In the genomic region with DNA sequence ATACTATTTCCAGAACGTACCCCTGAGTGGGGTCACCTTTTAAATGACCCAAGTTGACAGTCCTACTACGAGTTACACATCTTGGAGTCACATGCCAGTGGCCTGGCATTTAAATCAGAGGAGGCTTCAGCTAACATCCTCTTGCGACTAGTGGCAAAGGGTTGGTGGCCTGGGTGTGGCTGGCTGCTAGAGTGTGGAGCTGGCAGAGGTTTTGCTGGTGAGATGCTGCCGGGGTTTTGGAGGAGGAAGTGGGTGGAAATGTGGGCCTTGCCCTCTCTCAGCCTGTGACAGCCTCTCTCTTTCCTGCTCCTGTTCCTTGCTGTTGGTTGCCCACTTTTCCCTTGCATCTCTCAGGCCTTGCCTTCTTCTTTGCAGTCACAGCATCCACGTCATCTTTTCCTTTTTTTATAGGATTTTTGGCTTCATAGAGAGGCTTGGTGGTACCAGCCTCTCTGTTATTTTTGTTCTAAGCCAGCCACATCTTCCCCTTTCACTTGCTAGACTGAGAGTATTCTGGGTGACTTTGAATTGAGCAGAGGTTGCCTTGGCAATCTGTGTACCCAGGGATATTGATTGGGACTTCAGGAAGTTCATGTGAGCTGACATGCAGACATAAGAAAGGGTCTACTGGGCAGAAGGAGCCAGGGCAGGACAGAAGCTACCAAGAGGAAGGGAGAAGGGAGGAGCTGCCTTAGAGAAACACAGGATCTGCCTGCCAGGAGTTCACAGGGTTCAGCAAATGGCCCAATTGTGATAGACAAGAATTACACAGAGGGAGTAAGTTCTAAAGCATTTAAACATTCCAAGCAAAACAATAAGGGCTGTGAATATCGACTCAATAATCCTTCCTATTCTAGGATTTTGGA, we compare ENCODE assay signal across 8 cellular contexts. TPM values are rescaled to one million over a fixed set of nuclear protein-coding genes. Genes with fewer than 3 reads are reported as not detected.
A peak's percentile ranks its signal among the peaks of the same experiment; 100 is the strongest.
DNase-seq lines count a peak whose midpoint lies in the region; ATAC-seq and TF ChIP-seq lines count a peak whose summit lies in the region.

No MANE protein-coding gene starts in this region.

- DNase-seq in SKM-1 (lab: John Stamatoyannopoulos, UW; ENCODE audit: unreplicated experiment) (peak; percentile 20), body of pancreas (peak in 2 of 4 donors; percentile 14 to 41), testis (no peak), mesenteric fat pad (ENCODE audit: low spot score) (no peak), SJCRH30 (no peak), HCEC 1CT (no peak)

- WGBS in body of pancreas, 2 donors, result 71% methylated on average over 6 of the region's 6 CpGs
- WGBS in testis, 2 donors, result 73 to 82% methylated on average over 5 to 6 of the region's 6 CpGs

- H3K9me3 ChIP-seq in body of pancreas (no peaks in the 10 kb centered on the region), testis (no peaks in the 10 kb centered on the region), SJCRH30 (replicated peaks) (no peaks in the 10 kb centered on the region)

- no peaks in the 10 kb centered on the region for H3K27me3 ChIP-seq in body of pancreas
- H3K27me3 ChIP-seq in testis, result no peaks in the 10 kb centered on the region
- H3K27me3 ChIP-seq in SJCRH30, result no peaks in the 10 kb centered on the region

- ATAC-seq in GM19452 (IDR thresholded peaks at IDR 0.05; ENCODE audit: unreplicated experiment) (peak; percentile 59), body of pancreas (peak; percentile 45)

- TF ChIP-seq POLR2A in body of pancreas (IDR thresholded peaks at IDR 0.05), result no peak
- no peak for TF ChIP-seq POLR2A in testis (IDR thresholded peaks at IDR 0.05)

- TF ChIP-seq CTCF in body of pancreas (IDR thresholded peaks at IDR 0.05), result no peak
- no peak for TF ChIP-seq CTCF in testis (IDR thresholded peaks at IDR 0.05)

- peak overlapping the region in 1 of 4 donors; percentile 37 for H3K27ac ChIP-seq in body of pancreas
- H3K27ac ChIP-seq in skin epidermis, result peak overlapping the region in 15 of 21 experiments; percentile 14 to 88 (median 56)
- H3K27ac ChIP-seq in testis, result peak overlapping the region in 1 of 2 donors; percentile 2
- H3K27ac ChIP-seq in SJCRH30, result no peak overlapping the region

- H3K4me3 ChIP-seq in body of pancreas (no peak overlapping the region), skin epidermis (no peak overlapping the region), testis (no peak overlapping the region), SJCRH30 (no peak overlapping the region)

- H3K4me1 ChIP-seq in body of pancreas (peaks cover 21% of the 10 kb centered on the region), testis (peaks cover 25% of the 10 kb centered on the region), SJCRH30 (peaks cover 10% of the 10 kb centered on the region)

- H3K36me3 ChIP-seq in body of pancreas (replicated peaks in 1 of 2; ENCODE audit: insufficient read depth in 1 of 2, low read depth in 2 of 2) (no peaks in the 10 kb centered on the region), testis (ENCODE audit: low read depth, missing control alignments) (no peaks in the 10 kb centered on the region), SJCRH30 (no peaks in the 10 kb centered on the region)

- intact Hi-C loops in body of pancreas (cut with DNase I), result no loop called here
- intact Hi-C loops in testis (cut with DNase I; ENCODE audit: low total_unique reads), result no loop called here

RNA-seq across cellular contexts. Expression of gene CDC42EP3, which starts 55.4 kb away (rescaled TPM):
- total RNA-seq in body of pancreas (1 to 10 TPM; 5.3 to 7.8 TPM), testis (10 to 100 TPM; 44.3 to 50.6 TPM), mesenteric fat pad (47.6 TPM)
- 107 TPM for polyA plus RNA-seq in testis (ENCODE audit: insufficient read depth, low read depth, low replicate concordance)
- total RNA-seq in SJCRH30 (2014; rRNA removed; shearing (Covaris generic)), result 176 and 177 TPM in 2 replicates
